Comparison of ENCODE assay signal across 9 cellular contexts in the genomic region with DNA sequence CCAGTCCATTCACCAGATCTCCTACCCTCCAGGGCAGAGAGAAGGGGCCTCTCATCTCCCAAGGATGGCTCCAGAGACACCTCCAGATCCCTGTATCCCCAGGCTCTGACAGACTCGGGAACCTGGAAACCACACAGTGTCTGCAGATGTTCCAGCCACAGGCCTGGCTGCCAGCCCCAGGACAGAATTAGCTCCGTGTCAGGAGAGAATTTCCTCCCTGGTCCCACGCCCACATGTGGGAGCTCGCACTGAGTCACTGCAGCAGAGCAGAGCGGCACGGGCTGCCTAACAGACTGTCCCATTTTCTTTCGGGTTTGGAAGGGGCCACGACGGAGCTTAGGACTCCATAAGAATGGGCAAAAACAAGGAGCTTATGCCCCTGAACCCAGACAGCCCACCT. TPM values are rescaled to one million over a fixed set of nuclear protein-coding genes. Genes with fewer than 3 reads are reported as not detected.
A peak's percentile ranks its signal among the peaks of the same experiment; 100 is the strongest.
DNase-seq lines count a peak whose midpoint lies in the region; ATAC-seq, FAIRE-seq and TF ChIP-seq lines count a peak whose summit lies in the region.
"Had no signal": no experiment of that assay in that cellular context is flagged by ENCODE, and none has a peak within 500 bp of the region (broad histone marks: within the 10 kb centered on the region; RNA-seq: fewer than 3 reads in every experiment).

No MANE protein-coding gene starts in this region.

- in situ Hi-C loops in GM12878 (cut with MboI), result no loop called here

- no peak for FAIRE-seq in GM12878 (lab: Jason Lieb, UNC)
- no peak for FAIRE-seq in GM12892 (lab: Jason Lieb, UNC)

- peaks cover 2% of the 10 kb centered on the region for H3K79me2 ChIP-seq in GM12878 (ENCODE audit: control insufficient read depth, insufficient read depth, low read length)

- peak; percentile 71 for DNase-seq in HT1080 (ENCODE audit: low read depth)
- no peak for DNase-seq in GM12878 (ENCODE audit: low read depth, low spot score)
- DNase-seq in kidney glomerular epithelial cell (lab: John Stamatoyannopoulos, UW), result peak; percentile 17
- DNase-seq in stromal cell of bone marrow (ENCODE audit: low read depth), result peak; percentile 93
- DNase-seq in HUDEP-2 (lab: John Stamatoyannopoulos, UW; ENCODE audit: unreplicated experiment in 76 of 76), result no peak
- DNase-seq in GM12892 (ENCODE audit: insufficient read length), result no peak
- DNase-seq: naive B cell had no signal

- H3K36me3 ChIP-seq in GM12878 (ENCODE audit: control insufficient read depth in 2 of 2, insufficient read depth in 2 of 2, low read length in 1 of 2), result peaks cover 0 to 8% of the 10 kb centered on the region in 2 experiments; a peak in 2 of 4 replicates

- 19% methylated on average over 9 of the region's 9 CpGs for WGBS in GM12878 (ENCODE audit: insufficient coverage, insufficient replicate concordance, low lambda C conversion rate, missing lambda C conversion rate)

- 0 out of 2 replicates have a peak overlapping the region, but pooled peaks have one; percentile 13 for H3K4me2 ChIP-seq in GM12878 (ENCODE audit: control insufficient read depth, insufficient read depth)

- no peak overlapping the region for H3K27ac ChIP-seq in GM12878 (ENCODE audit: control insufficient read depth, insufficient read depth)

- CTCF ChIA-PET in GM12878 (lab: Yijun Ruan, JAX), result interaction anchor here (0.8 kb wide), 1 partner anchor 8 kb away, joined by 3 read pairs; no protein-coding TSS in a partner anchor

- SMC1A ChIA-PET in GM12878 (lab: Charles Lee; ENCODE audit: uncharacterized antibody, unreplicated experiment), result interaction anchor here (0.9 to 2.4 kb wide), 3 partner anchors 11 to 29 kb away, joined by 3 to 8 read pairs (median 3); no protein-coding TSS in a partner anchor

- peaks cover 63% of the 10 kb centered on the region for H3K4me1 ChIP-seq in GM12878 (ENCODE audit: control insufficient read depth, insufficient read depth, low read length)

- POLR2A ChIA-PET in GM12878 (lab: Charles Lee), result interaction anchor here (1.5 to 4.2 kb wide), 2 partner anchors 8 to 12 kb away, joined by 3 to 16 read pairs; no protein-coding TSS in a partner anchor

- no peak overlapping the region for H3K9ac ChIP-seq in GM12878 (ENCODE audit: control insufficient read depth, insufficient read depth, low read length)

- H2AFZ ChIP-seq in GM12878 (ENCODE audit: control insufficient read depth, low read depth, low read length), result no peak overlapping the region

- no peak for TF ChIP-seq POLR2A in GM12878 (IDR thresholded peaks at IDR 0.05; ENCODE audit: low read depth, low read length)
- TF ChIP-seq POLR2A in GM12892 (IDR thresholded peaks at IDR 0.05; ENCODE audit: low read depth, low read length), result no peak

- no peaks in the 10 kb centered on the region for H4K20me1 ChIP-seq in GM12878 (ENCODE audit: control insufficient read depth, insufficient read depth)

- TF ChIP-seq CTCF in GM12878 (IDR thresholded peaks at IDR 0.05 in 2 of 3, conservative IDR thresholded peaks at IDR 0.05 in 1 of 3; ENCODE audit: control insufficient read depth in 2 of 3, extremely low read depth in 1 of 3, insufficient read depth in 1 of 3, low read depth in 3 of 3, low read length in 3 of 3), result no peak

- H3K27me3 ChIP-seq in GM12878 (replicated peaks in 1 of 2; ENCODE audit: control insufficient read depth in 2 of 2, insufficient read depth in 2 of 2, low read length in 1 of 2), result no peaks in the 10 kb centered on the region

- BruUV-seq in GM12878 (replicated peaks; lab: Mats Ljungman, UMichigan), result no TSS peak

- no peak overlapping the region for H3K4me3 ChIP-seq in GM12878

- intact Hi-C loops in GM12878 (cut with micrococcal nuclease; ENCODE audit: unreplicated experiment), result no loop called here

- TF ChIP-seq EP300 in GM12878 (IDR thresholded peaks at IDR 0.05; ENCODE audit: borderline replicate concordance in 1 of 2, control insufficient read depth in 1 of 2, low read depth in 2 of 2, low read length in 2 of 2), result no peak

- TF ChIP-seq RAD21 in GM12878 (IDR thresholded peaks at IDR 0.05; ENCODE audit: insufficient read depth, low read depth, low read length), result no peak

- peaks cover 4% of the 10 kb centered on the region; the same call in 1 of the 3 replicates for H3K9me3 ChIP-seq in GM12878 (replicated peaks; ENCODE audit: control insufficient read depth, insufficient read depth, low read length)

- ATAC-seq in GM12878 (no peak), GM19023 (IDR thresholded peaks at IDR 0.05; ENCODE audit: unreplicated experiment) (no peak), GM21786 (IDR thresholded peaks at IDR 0.05; ENCODE audit: unreplicated experiment) (no peak)

- RAD21 ChIA-PET in GM12878 (lab: Charles Lee; ENCODE audit: unreplicated experiment), result interaction anchor here (1.0 kb wide), 1 partner anchor 13 kb away, joined by 4 read pairs; no protein-coding TSS in a partner anchor

TF ChIP-seq in GM12878, 131 proteins besides CTCF, POLR2A, EP300 and RAD21:
- TF ChIP-seq ZZZ3 (IDR thresholded peaks at IDR 0.05; ENCODE audit: control insufficient read depth, insufficient read length, low read depth) (no peak), MYB (IDR thresholded peaks at IDR 0.05; ENCODE audit: borderline replicate concordance, low read depth, low read length) (no peak), PAX8 (IDR thresholded peaks at IDR 0.05) (no peak), CBFB (IDR thresholded peaks at IDR 0.05; ENCODE audit: low read depth) (no peak), RB1 (IDR thresholded peaks at IDR 0.05; ENCODE audit: borderline replicate concordance) (no peak), CREB1 (IDR thresholded peaks at IDR 0.05; ENCODE audit: low read depth) (no peak), ASH2L (IDR thresholded peaks at IDR 0.05; ENCODE audit: borderline replicate concordance, low read depth) (no peak), ZNF384 (IDR thresholded peaks at IDR 0.05; ENCODE audit: borderline replicate concordance, low read depth, low read length) (no peak), ZBED1 (IDR thresholded peaks at IDR 0.05; ENCODE audit: borderline replicate concordance) (no peak)
- TF ChIP-seq, protein P1, sequence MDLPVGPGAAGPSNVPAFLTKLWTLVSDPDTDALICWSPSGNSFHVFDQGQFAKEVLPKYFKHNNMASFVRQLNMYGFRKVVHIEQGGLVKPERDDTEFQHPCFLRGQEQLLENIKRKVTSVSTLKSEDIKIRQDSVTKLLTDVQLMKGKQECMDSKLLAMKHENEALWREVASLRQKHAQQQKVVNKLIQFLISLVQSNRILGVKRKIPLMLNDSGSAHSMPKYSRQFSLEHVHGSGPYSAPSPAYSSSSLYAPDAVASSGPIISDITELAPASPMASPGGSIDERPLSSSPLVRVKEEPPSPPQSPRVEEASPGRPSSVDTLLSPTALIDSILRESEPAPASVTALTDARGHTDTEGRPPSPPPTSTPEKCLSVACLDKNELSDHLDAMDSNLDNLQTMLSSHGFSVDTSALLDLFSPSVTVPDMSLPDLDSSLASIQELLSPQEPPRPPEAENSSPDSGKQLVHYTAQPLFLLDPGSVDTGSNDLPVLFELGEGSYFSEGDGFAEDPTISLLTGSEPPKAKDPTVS (IDR thresholded peaks at IDR 0.05; ENCODE audit: low read depth, low read length), result no peak
- TF ChIP-seq, protein P2, sequence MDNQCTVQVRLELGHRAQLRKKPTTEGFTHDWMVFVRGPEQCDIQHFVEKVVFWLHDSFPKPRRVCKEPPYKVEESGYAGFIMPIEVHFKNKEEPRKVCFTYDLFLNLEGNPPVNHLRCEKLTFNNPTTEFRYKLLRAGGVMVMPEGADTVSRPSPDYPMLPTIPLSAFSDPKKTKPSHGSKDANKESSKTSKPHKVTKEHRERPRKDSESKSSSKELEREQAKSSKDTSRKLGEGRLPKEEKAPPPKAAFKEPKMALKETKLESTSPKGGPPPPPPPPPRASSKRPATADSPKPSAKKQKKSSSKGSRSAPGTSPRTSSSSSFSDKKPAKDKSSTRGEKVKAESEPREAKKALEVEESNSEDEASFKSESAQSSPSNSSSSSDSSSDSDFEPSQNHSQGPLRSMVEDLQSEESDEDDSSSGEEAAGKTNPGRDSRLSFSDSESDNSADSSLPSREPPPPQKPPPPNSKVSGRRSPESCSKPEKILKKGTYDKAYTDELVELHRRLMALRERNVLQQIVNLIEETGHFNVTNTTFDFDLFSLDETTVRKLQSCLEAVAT (IDR thresholded peaks at IDR 0.05), result no peak
- TF ChIP-seq, protein P3, sequence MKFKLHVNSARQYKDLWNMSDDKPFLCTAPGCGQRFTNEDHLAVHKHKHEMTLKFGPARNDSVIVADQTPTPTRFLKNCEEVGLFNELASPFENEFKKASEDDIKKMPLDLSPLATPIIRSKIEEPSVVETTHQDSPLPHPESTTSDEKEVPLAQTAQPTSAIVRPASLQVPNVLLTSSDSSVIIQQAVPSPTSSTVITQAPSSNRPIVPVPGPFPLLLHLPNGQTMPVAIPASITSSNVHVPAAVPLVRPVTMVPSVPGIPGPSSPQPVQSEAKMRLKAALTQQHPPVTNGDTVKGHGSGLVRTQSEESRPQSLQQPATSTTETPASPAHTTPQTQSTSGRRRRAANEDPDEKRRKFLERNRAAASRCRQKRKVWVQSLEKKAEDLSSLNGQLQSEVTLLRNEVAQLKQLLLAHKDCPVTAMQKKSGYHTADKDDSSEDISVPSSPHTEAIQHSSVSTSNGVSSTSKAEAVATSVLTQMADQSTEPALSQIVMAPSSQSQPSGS (IDR thresholded peaks at IDR 0.05; ENCODE audit: low read length), result no peak

RNA-seq across cellular contexts. Expression of a gene that starts 33.6 kb away (rescaled TPM):
- 0.21 TPM in 1 of 2 replicates, not detected in the other for total RNA-seq in HT1080 (2014; rRNA removed; shearing (Covaris generic))
- polyA plus RNA-seq in HT1080 (2015; cell fraction: cytosol; rRNA removed), result not detected in 2 replicates
- polyA plus RNA-seq in HT1080 (2015; cell fraction: nucleus; rRNA removed), result not detected in 2 replicates
- total RNA-seq in GM12878 (2013; cell fraction: nucleolus; rRNA removed), result 23.1 and 24.6 TPM in 2 replicates
- total RNA-seq in GM12878 (2014; rRNA removed), result 27.8 and 30.1 TPM in 2 replicates
- total RNA-seq in GM12878 (2014; rRNA removed; fragmentation: Illumina TruSeq; extraction: Trizol), result 26.2 and 28.0 TPM in 2 replicates
- total RNA-seq in GM12878 (2021), result 52.3 and 53.2 TPM in 2 replicates
- polyA plus RNA-seq in GM12878 (2011; ENCODE audit: low read depth), result 23.8 TPM
- polyA plus RNA-seq in GM12878 (2011; rRNA removed), result 31.8 and 41.5 TPM in 2 replicates
- 28.7 and 39.8 TPM in 2 replicates for polyA plus RNA-seq in GM12878 (2011; cell fraction: cytosol; rRNA removed)
- polyA plus RNA-seq in GM12878 (2011; cell fraction: nucleus; rRNA removed), result 21.0 and 27.4 TPM in 2 replicates
- 12.8 and 13.5 TPM in 2 replicates for polyA plus RNA-seq in GM12878 (2012)
- polyA plus RNA-seq in GM12878 (2014; fragmentation: Illumina TruSeq; extraction: Trizol), result 43.6 and 61.3 TPM in 2 replicates
- polyA plus RNA-seq in GM12878 (2014; fragmentation: Nextera tagmentation; extraction: Ambion mirVana), result 10 to 100 TPM; 13.8 to 17.4 TPM
- polyA plus RNA-seq in GM12878 (2014; rRNA removed), result 19.3 and 21.3 TPM in 2 replicates
- 10 to 100 TPM; 25.1 to 26.2 TPM for polyA plus RNA-seq in GM12878 (2016; fragmentation: Nextera tagmentation; extraction: Ambion mirVana)
- 89.3 and 134 TPM in 2 replicates for polyA minus RNA-seq in GM12878 (2011; rRNA and poly(A)+ RNA removed)
- polyA minus RNA-seq in GM12878 (2011; cell fraction: cytosol; rRNA and poly(A)+ RNA removed), result 9.1 and 9.9 TPM in 2 replicates
- 7.6 and 11.5 TPM in 2 replicates for polyA minus RNA-seq in GM12878 (2011; cell fraction: nucleus; rRNA and poly(A)+ RNA removed)
- 8.0 TPM for polyA plus RNA-seq in GM12892 (2012; ENCODE audit: missing spikeins)

Comparison
In these comparisons a context has a peak if more than half of its experiments do, and no peak if none do; other contexts are left out.
1. DNase-seq: peak in HT1080 (single experiment), kidney glomerular epithelial cell (single experiment) and stromal cell of bone marrow (single experiment); none in GM12878 (single experiment), HUDEP-2 (0 of 76) and GM12892 (single experiment).
2. RNA of a gene that starts 33.6 kb away (total RNA-seq): 23.1 to 53.2 TPM in GM12878; 0.21 TPM in HT1080; every median in the first group is over 10 times any median in the second.